Comparison of ENCODE assay signal across 1 cellular context in the genomic region with DNA sequence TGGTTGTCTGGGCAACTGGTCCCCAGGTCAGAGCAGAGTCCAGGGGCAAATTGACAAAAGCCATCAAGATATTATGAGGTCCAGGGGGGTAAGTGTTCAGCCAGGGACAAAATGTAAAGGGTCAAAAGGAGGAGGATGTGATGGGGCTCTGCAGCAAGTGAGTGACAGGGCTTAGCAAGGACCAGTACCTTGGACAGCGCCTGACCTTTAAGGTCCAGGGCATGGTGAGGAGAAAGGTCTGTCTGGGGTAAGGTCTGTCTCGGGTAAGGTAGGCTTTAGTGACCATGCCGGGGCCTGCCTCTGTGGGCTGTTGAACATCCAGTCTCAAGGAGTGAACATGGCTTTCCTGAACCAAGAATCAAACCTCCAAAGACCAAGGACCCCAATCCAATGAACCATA.
A peak's percentile ranks its signal among the peaks of the same experiment; 100 is the strongest.
TF ChIP-seq lines count a peak whose summit lies in the region.

No MANE protein-coding gene starts in this region.

TF ChIP-seq in HepG2, 621 proteins besides CTCF, POLR2A, EP300 and RAD21 (continued from another document and continues in another):
- TF ChIP-seq MTA1 (CRISPR knock-in tag; IDR thresholded peaks at IDR 0.05; ENCODE audit: borderline replicate concordance) = no peak
- no peak for TF ChIP-seq AKAP8 (CRISPR knock-in tag; IDR thresholded peaks at IDR 0.05)
- TF ChIP-seq HNRNPLL (IDR thresholded peaks at IDR 0.05; ENCODE audit: low read depth, low read length, poor library complexity, severe bottlenecking) = no peak
- TF ChIP-seq, protein P1, sequence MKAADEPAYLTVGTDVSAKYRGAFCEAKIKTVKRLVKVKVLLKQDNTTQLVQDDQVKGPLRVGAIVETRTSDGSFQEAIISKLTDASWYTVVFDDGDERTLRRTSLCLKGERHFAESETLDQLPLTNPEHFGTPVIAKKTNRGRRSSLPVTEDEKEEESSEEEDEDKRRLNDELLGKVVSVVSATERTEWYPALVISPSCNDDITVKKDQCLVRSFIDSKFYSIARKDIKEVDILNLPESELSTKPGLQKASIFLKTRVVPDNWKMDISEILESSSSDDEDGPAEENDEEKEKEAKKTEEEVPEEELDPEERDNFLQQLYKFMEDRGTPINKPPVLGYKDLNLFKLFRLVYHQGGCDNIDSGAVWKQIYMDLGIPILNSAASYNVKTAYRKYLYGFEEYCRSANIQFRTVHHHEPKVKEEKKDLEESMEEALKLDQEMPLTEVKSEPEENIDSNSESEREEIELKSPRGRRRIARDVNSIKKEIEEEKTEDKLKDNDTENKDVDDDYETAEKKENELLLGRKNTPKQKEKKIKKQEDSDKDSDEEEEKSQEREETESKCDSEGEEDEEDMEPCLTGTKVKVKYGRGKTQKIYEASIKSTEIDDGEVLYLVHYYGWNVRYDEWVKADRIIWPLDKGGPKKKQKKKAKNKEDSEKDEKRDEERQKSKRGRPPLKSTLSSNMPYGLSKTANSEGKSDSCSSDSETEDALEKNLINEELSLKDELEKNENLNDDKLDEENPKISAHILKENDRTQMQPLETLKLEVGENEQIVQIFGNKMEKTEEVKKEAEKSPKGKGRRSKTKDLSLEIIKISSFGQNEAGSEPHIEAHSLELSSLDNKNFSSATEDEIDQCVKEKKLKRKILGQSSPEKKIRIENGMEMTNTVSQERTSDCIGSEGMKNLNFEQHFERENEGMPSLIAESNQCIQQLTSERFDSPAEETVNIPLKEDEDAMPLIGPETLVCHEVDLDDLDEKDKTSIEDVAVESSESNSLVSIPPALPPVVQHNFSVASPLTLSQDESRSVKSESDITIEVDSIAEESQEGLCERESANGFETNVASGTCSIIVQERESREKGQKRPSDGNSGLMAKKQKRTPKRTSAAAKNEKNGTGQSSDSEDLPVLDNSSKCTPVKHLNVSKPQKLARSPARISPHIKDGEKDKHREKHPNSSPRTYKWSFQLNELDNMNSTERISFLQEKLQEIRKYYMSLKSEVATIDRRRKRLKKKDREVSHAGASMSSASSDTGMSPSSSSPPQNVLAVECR (CRISPR knock-in tag; IDR thresholded peaks at IDR 0.05; ENCODE audit: borderline replicate concordance) = no peak
- TF ChIP-seq HNRNPK (IDR thresholded peaks at IDR 0.05; ENCODE audit: low read depth, low read length, poor library complexity, severe bottlenecking) = no peak
- TF ChIP-seq EED (CRISPR knock-in tag; IDR thresholded peaks at IDR 0.05) = no peak
- peak; percentile 21; the same call in 1 of the 2 replicates for TF ChIP-seq FOSL2 (CRISPR knock-in tag; IDR thresholded peaks at IDR 0.05)
- TF ChIP-seq ZNF607 (CRISPR knock-in tag; IDR thresholded peaks at IDR 0.05; ENCODE audit: borderline replicate concordance) = no peak
- no peak for TF ChIP-seq ZNF615 (CRISPR knock-in tag; IDR thresholded peaks at IDR 0.05; ENCODE audit: borderline replicate concordance)
- TF ChIP-seq, protein P2, sequence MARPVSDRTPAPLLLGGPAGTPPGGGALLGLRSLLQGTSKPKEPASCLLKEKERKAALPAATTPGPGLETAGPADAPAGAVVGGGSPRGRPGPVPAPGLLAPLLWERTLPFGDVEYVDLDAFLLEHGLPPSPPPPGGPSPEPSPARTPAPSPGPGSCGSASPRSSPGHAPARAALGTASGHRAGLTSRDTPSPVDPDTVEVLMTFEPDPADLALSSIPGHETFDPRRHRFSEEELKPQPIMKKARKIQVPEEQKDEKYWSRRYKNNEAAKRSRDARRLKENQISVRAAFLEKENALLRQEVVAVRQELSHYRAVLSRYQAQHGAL (CRISPR knock-in tag; IDR thresholded peaks at IDR 0.05; ENCODE audit: not compliant biosample characterization) = no peak
- TF ChIP-seq ZNF619 (CRISPR knock-in tag; IDR thresholded peaks at IDR 0.05) = no peak
- no peak for TF ChIP-seq ZSCAN30 (CRISPR knock-in tag; IDR thresholded peaks at IDR 0.05)
- no peak for TF ChIP-seq ZNF446 (CRISPR knock-in tag; IDR thresholded peaks at IDR 0.05)
- 0 out of 2 replicates have a peak, but pooled peaks have one; percentile 51 for TF ChIP-seq ZNF83 (CRISPR knock-in tag; IDR thresholded peaks at IDR 0.05; ENCODE audit: borderline replicate concordance)
- TF ChIP-seq ZNF543 (CRISPR knock-in tag; IDR thresholded peaks at IDR 0.05) = no peak
- no peak for TF ChIP-seq DNMT1 (CRISPR knock-in tag; IDR thresholded peaks at IDR 0.05)
- no peak for TF ChIP-seq PHB2 (IDR thresholded peaks at IDR 0.05; ENCODE audit: partially characterized antibody)
- TF ChIP-seq HOXA7 (CRISPR knock-in tag; IDR thresholded peaks at IDR 0.05) = no peak
- no peak for TF ChIP-seq RORA (CRISPR knock-in tag; IDR thresholded peaks at IDR 0.05)
- TF ChIP-seq SIN3A (IDR thresholded peaks at IDR 0.05; ENCODE audit: borderline replicate concordance, low read depth, low read length) = no peak
- TF ChIP-seq BHLHE40 (IDR thresholded peaks at IDR 0.05; ENCODE audit: low read length) = no peak
- TF ChIP-seq ZNF317 (CRISPR knock-in tag; IDR thresholded peaks at IDR 0.05) = 0 out of 2 replicates have a peak, but pooled peaks have one; percentile 25
- peak; percentile 82; the same call in 1 of the 2 replicates for TF ChIP-seq ZBTB49 (CRISPR knock-in tag; IDR thresholded peaks at IDR 0.05; ENCODE audit: borderline replicate concordance)
- TF ChIP-seq ZNF784 (CRISPR knock-in tag; IDR thresholded peaks at IDR 0.05; ENCODE audit: borderline replicate concordance) = no peak
- TF ChIP-seq MYNN (CRISPR knock-in tag; IDR thresholded peaks at IDR 0.05; ENCODE audit: low read depth) = no peak
- peak; percentile 44; the same call in 1 of the 2 replicates for TF ChIP-seq KDM2A (CRISPR knock-in tag; IDR thresholded peaks at IDR 0.05; ENCODE audit: borderline replicate concordance, low read depth)
- TF ChIP-seq ZNF557 (CRISPR knock-in tag; IDR thresholded peaks at IDR 0.05) = peak; percentile 79; the same call in 1 of the 2 replicates
- no peak for TF ChIP-seq JDP2 (CRISPR knock-in tag; IDR thresholded peaks at IDR 0.05; ENCODE audit: borderline replicate concordance)
- TF ChIP-seq, protein P3, sequence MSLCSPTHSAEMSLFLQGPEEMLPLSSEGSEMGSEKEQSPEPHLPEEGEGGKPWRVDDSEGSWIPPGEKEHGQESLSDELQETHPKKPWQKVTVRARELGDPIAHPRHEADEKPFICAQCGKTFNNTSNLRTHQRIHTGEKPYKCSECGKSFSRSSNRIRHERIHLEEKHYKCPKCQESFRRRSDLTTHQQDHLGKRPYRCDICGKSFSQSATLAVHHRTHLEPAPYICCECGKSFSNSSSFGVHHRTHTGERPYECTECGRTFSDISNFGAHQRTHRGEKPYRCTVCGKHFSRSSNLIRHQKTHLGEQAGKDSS (CRISPR knock-in tag; IDR thresholded peaks at IDR 0.05; ENCODE audit: borderline replicate concordance, low read depth) = no peak
- peak; percentile 34; the same call in 1 of the 2 replicates for TF ChIP-seq HOXA5 (CRISPR knock-in tag; IDR thresholded peaks at IDR 0.05)
- TF ChIP-seq ZNF282 (IDR thresholded peaks at IDR 0.05; ENCODE audit: partially characterized antibody) = no peak
- TF ChIP-seq, protein P4, sequence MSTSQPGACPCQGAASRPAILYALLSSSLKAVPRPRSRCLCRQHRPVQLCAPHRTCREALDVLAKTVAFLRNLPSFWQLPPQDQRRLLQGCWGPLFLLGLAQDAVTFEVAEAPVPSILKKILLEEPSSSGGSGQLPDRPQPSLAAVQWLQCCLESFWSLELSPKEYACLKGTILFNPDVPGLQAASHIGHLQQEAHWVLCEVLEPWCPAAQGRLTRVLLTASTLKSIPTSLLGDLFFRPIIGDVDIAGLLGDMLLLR (CRISPR knock-in tag; IDR thresholded peaks at IDR 0.05) = 0 out of 2 replicates have a peak, but pooled peaks have one; percentile 28
- no peak for TF ChIP-seq ZFP36 (IDR thresholded peaks at IDR 0.05; ENCODE audit: borderline replicate concordance, low read depth, low read length, partially characterized antibody)
- TF ChIP-seq ZSCAN9 (CRISPR knock-in tag; IDR thresholded peaks at IDR 0.05; ENCODE audit: borderline replicate concordance) = 0 out of 2 replicates have a peak, but pooled peaks have one; percentile 46
- no peak for TF ChIP-seq ZNF710 (CRISPR knock-in tag; IDR thresholded peaks at IDR 0.05; ENCODE audit: borderline replicate concordance)
- no peak for TF ChIP-seq ZNF768 (CRISPR knock-in tag; IDR thresholded peaks at IDR 0.05)
- TF ChIP-seq ZFP41 (CRISPR knock-in tag; IDR thresholded peaks at IDR 0.05; ENCODE audit: borderline replicate concordance) = no peak
- TF ChIP-seq ZFP36L1 (CRISPR knock-in tag; IDR thresholded peaks at IDR 0.05) = no peak
- TF ChIP-seq ATM (IDR thresholded peaks at IDR 0.05; ENCODE audit: borderline replicate concordance) = no peak
- no peak for TF ChIP-seq ZNF337 (CRISPR knock-in tag; IDR thresholded peaks at IDR 0.05; ENCODE audit: borderline replicate concordance, low read depth)
- no peak for TF ChIP-seq FOXP4 (CRISPR knock-in tag; IDR thresholded peaks at IDR 0.05)
- TF ChIP-seq ZNF12 (CRISPR knock-in tag; IDR thresholded peaks at IDR 0.05) = no peak
- TF ChIP-seq ZUFSP (CRISPR knock-in tag; IDR thresholded peaks at IDR 0.05; ENCODE audit: borderline replicate concordance) = no peak
- TF ChIP-seq GRHL1 (CRISPR knock-in tag; conservative IDR thresholded peaks at IDR 0.05) = no peak
- TF ChIP-seq TCF7L2 (IDR thresholded peaks at IDR 0.05; ENCODE audit: low read depth, low read length) = no peak
- TF ChIP-seq SNRNP70 (IDR thresholded peaks at IDR 0.05; ENCODE audit: low read depth, low read length) = no peak
- TF ChIP-seq ZNF605 (CRISPR knock-in tag; IDR thresholded peaks at IDR 0.05) = no peak
- TF ChIP-seq ZNF225 (CRISPR knock-in tag; IDR thresholded peaks at IDR 0.05) = no peak
